8 cellular contexts compared by ENCODE assay signal in the genomic region with DNA sequence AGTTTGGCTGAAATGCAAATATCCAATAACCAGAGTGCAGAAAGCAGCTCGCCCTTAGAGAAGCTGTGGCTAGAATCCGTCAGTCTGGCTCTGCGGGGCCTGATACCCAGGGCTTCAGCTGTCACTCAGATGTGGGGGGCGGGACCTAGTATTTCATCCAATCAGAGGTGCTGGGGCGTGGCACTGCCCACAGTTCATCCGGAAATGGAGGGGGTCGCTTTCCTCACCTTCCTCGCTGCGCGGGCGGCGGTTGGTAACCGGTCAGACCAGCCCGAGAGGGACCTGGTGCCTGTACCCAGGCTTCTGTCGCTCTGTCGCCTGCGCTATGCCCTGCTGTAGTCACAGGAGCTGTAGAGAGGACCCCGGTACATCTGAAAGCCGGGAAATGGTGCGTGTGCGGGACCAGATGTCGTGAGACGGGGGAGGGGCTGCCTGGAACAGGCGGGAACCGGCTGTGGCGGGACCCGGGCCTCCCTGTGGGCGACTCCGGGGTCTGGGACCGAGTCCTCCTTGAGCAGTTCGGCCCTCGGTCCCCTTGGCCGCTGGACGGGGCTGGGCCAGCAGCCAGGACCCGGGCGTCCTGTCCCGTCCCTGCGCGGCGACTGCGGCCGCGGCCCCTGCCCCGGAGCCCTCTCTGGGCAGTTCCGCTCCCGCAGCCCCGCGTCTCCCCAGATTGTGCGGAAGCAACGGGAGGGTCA. TPM values are rescaled to one million over a fixed set of nuclear protein-coding genes. Genes with fewer than 3 reads are reported as not detected.
DNase-seq lines count a peak whose midpoint lies in the region; ATAC-seq and TF ChIP-seq lines count a peak whose summit lies in the region.

Gene ZNF700 (plus strand): TSS at position 222 of the 698 bp plus-strand sequence. CDS start 104 bp downstream, at position 326.

- POLR2A ChIA-PET in BJ (lab: Charles Lee): no interaction called here
- POLR2A ChIA-PET in activated CD4-positive, alpha-beta T cell treated with anti-CD3 and anti-CD28 coated beads for 36 hours (lab: Charles Lee): interaction anchor here (2.2 kb wide), 1 partner anchor 63 kb away, joined by 18 read pairs; no protein-coding TSS in a partner anchor

- peaks cover 40% of the 10 kb centered on the region for H3K4me1 Mint-ChIP-seq in activated CD4-positive, alpha-beta T cell treated with anti-CD3 and anti-CD28 coated beads for 36 hours

- peak; percentile 42 for DNase-seq in BJ (ENCODE audit: low read depth)
- peak; percentile 72 for DNase-seq in GM19240 (ENCODE audit: insufficient read length, low spot score)
- peak; percentile 69 for DNase-seq in NCI-H524 treated with DMSO at 0.1 percent for 48 hours (lab: John Stamatoyannopoulos, UW)
- DNase-seq in activated CD4-positive, alpha-beta T cell treated with anti-CD3 and anti-CD28 coated beads for 36 hours: peak; percentile 97
- DNase-seq in choroid plexus epithelial cell (ENCODE audit: low read depth): peak; percentile 92
- DNase-seq in kidney glomerular epithelial cell (lab: John Stamatoyannopoulos, UW): peak; percentile 95
- peak; percentile 88 to 94 for DNase-seq in stimulated activated CD4-positive, alpha-beta T cell treated with anti-CD3 and anti-CD28 coated beads, Interleukin-15, amount 100 ng/mL, for 48 hours (ENCODE audit: low read depth in 2 of 2)

- CTCF ChIA-PET in BJ (lab: Yijun Ruan, JAX): interaction anchor here (0.6 to 4.3 kb wide), 9 partner anchors 8 to 216 kb away, joined by 3 to 107 read pairs (median 6); partner anchors contain the start of gene ZNF491
- CTCF ChIA-PET in activated CD4-positive, alpha-beta T cell treated with anti-CD3 and anti-CD28 coated beads for 36 hours (lab: Charles Lee): interaction anchor here (0.7 to 3.9 kb wide), 14 partner anchors 18 to 272 kb away, joined by 3 to 44 read pairs (median 12); partner anchors contain the start of genes ZNF20, ZNF491 and ZNF763

- no peaks in the 10 kb centered on the region for H3K27me3 Mint-ChIP-seq in activated CD4-positive, alpha-beta T cell treated with anti-CD3 and anti-CD28 coated beads for 36 hours

- intact Hi-C loops in activated CD4-positive, alpha-beta T cell treated with anti-CD3 and anti-CD28 coated beads for 36 hours (cut with DNase I, micrococcal nuclease): loop anchor here (1.0 to 5.0 kb wide), 15 partner anchors 38 to 742 kb away; partner anchors contain the start of genes MAN2B1 (in 1 of the 2), WDR83 (in 1 of the 2), ZNF491 (in 1 of the 2) and ZNF563 (in 1 of the 2)

- TF ChIP-seq CTCF in BJ (IDR thresholded peaks at IDR 0.05; ENCODE audit: insufficient read depth, low read depth, low read length) (no peak), choroid plexus epithelial cell (conservative IDR thresholded peaks at IDR 0.05; ENCODE audit: low read depth, low read length) (no peak)

- H3K27ac Mint-ChIP-seq in activated CD4-positive, alpha-beta T cell treated with anti-CD3 and anti-CD28 coated beads for 36 hours: peak within 1 kb of the TSS; percentile 99

- peak; percentile 62 for ATAC-seq in HG03457 (IDR thresholded peaks at IDR 0.05; ENCODE audit: unreplicated experiment)
- peak; percentile 92 for ATAC-seq in activated CD4-positive, alpha-beta T cell treated with anti-CD3 and anti-CD28 coated beads for 36 hours

- H3K27me3 ChIP-seq in BJ (ENCODE audit: control insufficient read depth, insufficient read depth, low read length): no peaks in the 10 kb centered on the region

- H3K36me3 ChIP-seq in BJ (ENCODE audit: control insufficient read depth, insufficient read depth, low read length): no peaks in the 10 kb centered on the region

- H3K9me3 Mint-ChIP-seq in activated CD4-positive, alpha-beta T cell treated with anti-CD3 and anti-CD28 coated beads for 36 hours (ENCODE audit: low read depth): no peaks in the 10 kb centered on the region

- H3K4me3 ChIP-seq in BJ (ENCODE audit: low read depth, low read length) (peak within 1 kb of the TSS; percentile 90), choroid plexus epithelial cell (ENCODE audit: low read depth, low read length) (peak within 1 kb of the TSS; percentile 95)

- peak within 1 kb of the TSS; percentile 81 for H3K4me3 Mint-ChIP-seq in activated CD4-positive, alpha-beta T cell treated with anti-CD3 and anti-CD28 coated beads for 36 hours

- H3K36me3 Mint-ChIP-seq in activated CD4-positive, alpha-beta T cell treated with anti-CD3 and anti-CD28 coated beads for 36 hours (ENCODE audit: low read depth): peaks cover 25% of the 10 kb centered on the region

RNA-seq across cellular contexts. Expression of gene ZNF700, which starts in this region (rescaled TPM):
- 2.5 and 4.8 TPM in 2 replicates for polyA plus RNA-seq in BJ (2011; rRNA removed)
- polyA minus RNA-seq in BJ (2011; rRNA and poly(A)+ RNA removed): 2.2 and 2.5 TPM in 2 replicates
- total RNA-seq in activated CD4-positive, alpha-beta T cell treated with anti-CD3 and anti-CD28 coated beads for 36 hours: 10 to 100 TPM; 13.3 to 14.5 TPM

Comparison
In these comparisons a context has a peak if more than half of its experiments do, and no peak if none do; other contexts are left out.
1. Peak in every context shown above with its lines: DNase-seq, ATAC-seq and H3K4me3 ChIP-seq.
2. DNase-seq: peak in every context shown above with its lines; median percentile 97 in activated CD4-positive, alpha-beta T cell treated with anti-CD3 and anti-CD28 coated beads for 36 hours; 95 in kidney glomerular epithelial cell; 92 in choroid plexus epithelial cell; 91 in stimulated activated CD4-positive, alpha-beta T cell treated with anti-CD3 and anti-CD28 coated beads, Interleukin-15, amount 100 ng/mL, for 48 hours; 72 in GM19240; 69 in NCI-H524 treated with DMSO at 0.1 percent for 48 hours; 42 in BJ.